1 cellular context compared by ENCODE assay signal in genomic region chr13:99523838-99524237, GRCh38.
TF ChIP-seq lines count a peak whose summit lies in the region.

No MANE protein-coding gene starts in this region.

TF ChIP-seq in GM12878, 131 proteins besides CTCF, POLR2A, EP300 and RAD21:
- TF ChIP-seq PKNOX1 (IDR thresholded peaks at IDR 0.05) (no peak), HDAC6 (IDR thresholded peaks at IDR 0.05; ENCODE audit: unreplicated experiment) (no peak), IKZF2 (IDR thresholded peaks at IDR 0.05) (no peak), STAT3 (IDR thresholded peaks at IDR 0.05; ENCODE audit: low read depth, low read length) (no peak), GABPA (IDR thresholded peaks at IDR 0.05; ENCODE audit: low read depth) (no peak), RFX5 (IDR thresholded peaks at IDR 0.05; ENCODE audit: low read depth, low read length) (no peak), ZNF207 (IDR thresholded peaks at IDR 0.05; ENCODE audit: borderline replicate concordance) (no peak), NBN (IDR thresholded peaks at IDR 0.05) (no peak), E2F8 (IDR thresholded peaks at IDR 0.05; ENCODE audit: low read depth, partially characterized antibody) (no peak), TAF1 (IDR thresholded peaks at IDR 0.05; ENCODE audit: borderline replicate concordance, low read depth, low read length) (no peak), POU2F2 (IDR thresholded peaks at IDR 0.05; ENCODE audit: borderline replicate concordance, low read depth, low read length) (no peak), MYC (IDR thresholded peaks at IDR 0.05; ENCODE audit: insufficient read depth, insufficient read length, insufficient replicate concordance, low read length, severe bottlenecking) (no peak)
TF ChIP-seq in GM12878: peak in this region for 0.
